ENCODE assay signal across 10 cellular contexts in genomic region chr21:27477321-27477720, GRCh38.
"Had no signal": no experiment of that assay in that cellular context is flagged by ENCODE, and none has a peak within 500 bp of the region (broad histone marks: within the 10 kb centered on the region; RNA-seq: fewer than 3 reads in every experiment).

No MANE protein-coding gene starts in this region.

- DNase-seq: activated CD4-positive, alpha-beta T cell treated with anti-CD3 and anti-CD28 coated beads, Interleukin-2, amount 50 U/mL, for 4 hours; activated naive CD4-positive, alpha-beta T cell treated with anti-CD3 and anti-CD28 coated beads for 36 hours; endodermal cell; erythroblast; heart right ventricle; naive B cell; right lobe of liver; stimulated activated CD4-positive, alpha-beta T cell treated with anti-CD3 and anti-CD28 coated beads, Interleukin-12 subunit alpha, Interleukin-12 subunit beta, amount 100 ng/mL, for 4 hours; stimulated activated CD4-positive, alpha-beta T cell treated with anti-CD3 and anti-CD28 coated beads, Interleukin-2, amount 100 ng/mL, for 24 hours; tibial artery had no signal
